ENCODE assay signal across 8 cellular contexts in the genomic region with DNA sequence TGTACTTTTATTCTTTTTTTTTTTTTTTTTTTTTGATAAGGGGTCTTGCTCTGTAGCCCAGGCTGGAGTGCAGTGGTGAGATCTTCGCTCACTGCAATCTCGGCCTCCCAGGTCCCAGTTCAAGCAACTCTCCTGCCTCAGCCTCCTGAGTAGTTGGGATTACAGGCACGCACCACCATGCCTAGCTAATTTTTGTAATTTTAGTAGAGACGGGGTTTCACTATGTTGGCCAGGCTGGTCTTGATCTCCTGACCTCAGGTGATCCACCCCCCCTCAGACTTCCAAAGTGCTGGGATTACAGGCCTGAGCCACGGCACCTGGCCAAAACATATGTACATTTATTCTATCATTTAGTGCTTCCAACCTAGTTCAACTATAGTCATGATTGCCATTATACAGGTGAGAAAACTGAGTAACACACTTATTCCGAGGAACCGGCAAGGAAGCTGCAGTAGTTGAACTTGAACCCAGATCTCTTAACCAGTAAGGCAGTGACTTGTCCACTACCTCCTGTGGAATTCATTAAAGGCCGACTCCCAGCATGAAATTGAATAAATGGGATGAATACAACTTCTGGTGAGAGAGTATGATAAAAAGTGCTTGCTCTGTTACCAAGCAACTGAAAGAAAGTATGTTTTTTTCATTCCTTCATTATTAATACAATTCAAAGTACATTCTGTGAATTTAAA. TPM values are rescaled to one million over a fixed set of nuclear protein-coding genes. Genes with fewer than 3 reads are reported as not detected.
A peak's percentile ranks its signal among the peaks of the same experiment; 100 is the strongest.
DNase-seq lines count a peak whose midpoint lies in the region; ATAC-seq and TF ChIP-seq lines count a peak whose summit lies in the region.

No MANE protein-coding gene starts in this region.

- H3F3A ChIP-seq in Loucy (ENCODE audit: low read depth) (peaks cover 9% of the 10 kb centered on the region; the same call in 1 of the 2 replicates), neural cell (ENCODE audit: insufficient read depth, low read length, poor library complexity, severe bottlenecking) (peaks cover 2% of the 10 kb centered on the region)

- TF ChIP-seq RAD21 in neural cell (conservative IDR thresholded peaks at IDR 0.05), result no peak

- H3K9me3 Mint-ChIP-seq in dendritic cell treated with granulocyte-macrophage colony-stimulating factor and Interleukin-4, amounts not matched to agents 40 ng/mL and 50 ng/mL, for 4 days, result no peaks in the 10 kb centered on the region

- H3K79me2 ChIP-seq in Loucy (ENCODE audit: insufficient read depth, low read length), result peaks cover 37% of the 10 kb centered on the region
- H3K79me2 ChIP-seq in neural cell (replicated peaks; ENCODE audit: insufficient read depth, low read length), result peaks cover 33% of the 10 kb centered on the region

- H4K20me1 ChIP-seq in Loucy (ENCODE audit: insufficient read depth, low read length, poor library complexity, severe bottlenecking) (peaks cover 20% of the 10 kb centered on the region), neural cell (ENCODE audit: insufficient read depth) (no peaks in the 10 kb centered on the region)

- TF ChIP-seq EP300 in neural cell (conservative IDR thresholded peaks at IDR 0.05; ENCODE audit: poor library complexity, severe bottlenecking), result no peak

- peak overlapping the region; percentile 47; the same call in 1 of the 2 replicates for H2AFZ ChIP-seq in Loucy (ENCODE audit: low read length)
- H2AFZ ChIP-seq in neural cell (ENCODE audit: low read depth, low read length), result no peak overlapping the region

- H3K4me3 ChIP-seq in BE2C (ENCODE audit: low read depth, low read length), result peak overlapping the region; percentile 64
- H3K4me3 ChIP-seq in Loucy (ENCODE audit: low read length, poor library complexity, severe bottlenecking), result peak overlapping the region; percentile 80
- peak overlapping the region; percentile 64 for H3K4me3 ChIP-seq in neural cell (ENCODE audit: low read length)

- peak overlapping the region; percentile 74 for H3K4me3 Mint-ChIP-seq in dendritic cell treated with granulocyte-macrophage colony-stimulating factor and Interleukin-4, amounts not matched to agents 40 ng/mL and 50 ng/mL, for 4 days

- TF ChIP-seq CTCF in BE2C (IDR thresholded peaks at IDR 0.05; ENCODE audit: low read depth, low read length), result no peak
- no peak for TF ChIP-seq CTCF in Loucy (conservative IDR thresholded peaks at IDR 0.05; ENCODE audit: low read length)
- no peak for TF ChIP-seq CTCF in neural cell (IDR thresholded peaks at IDR 0.05; ENCODE audit: poor library complexity, severe bottlenecking)

- H3K4me1 ChIP-seq in BE2C, result no peaks in the 10 kb centered on the region; the same call in 1 of the 2 replicates
- H3K4me1 ChIP-seq in Loucy (ENCODE audit: insufficient read depth, low read length, poor library complexity, severe bottlenecking), result peaks cover 29% of the 10 kb centered on the region

- peaks cover 6% of the 10 kb centered on the region for H3K4me1 Mint-ChIP-seq in dendritic cell treated with granulocyte-macrophage colony-stimulating factor and Interleukin-4, amounts not matched to agents 40 ng/mL and 50 ng/mL, for 4 days (ENCODE audit: low read depth)

- H3K9me2 ChIP-seq in Loucy (replicated peaks; ENCODE audit: low read depth, low read length) (no peaks in the 10 kb centered on the region), neural cell (ENCODE audit: insufficient read depth, low read length) (no peaks in the 10 kb centered on the region)

- H3K9me3 ChIP-seq in BE2C (peaks cover 6% of the 10 kb centered on the region), Loucy (ENCODE audit: insufficient read depth, low read depth, low read length) (no peaks in the 10 kb centered on the region), neural cell (ENCODE audit: low read length) (no peaks in the 10 kb centered on the region)

- H3K36me3 Mint-ChIP-seq in dendritic cell treated with granulocyte-macrophage colony-stimulating factor and Interleukin-4, amounts not matched to agents 40 ng/mL and 50 ng/mL, for 4 days (ENCODE audit: low read depth), result peaks cover 17% of the 10 kb centered on the region

- H3K36me3 ChIP-seq in BE2C, result no peaks in the 10 kb centered on the region; the same call in 1 of the 2 replicates
- H3K36me3 ChIP-seq in Loucy (ENCODE audit: insufficient read depth, low read length), result no peaks in the 10 kb centered on the region
- H3K36me3 ChIP-seq in neural cell (ENCODE audit: insufficient read depth, low read length), result no peaks in the 10 kb centered on the region

- DNase-seq in BE2C (no peak), SW480 (ENCODE audit: low spot score) (no peak), DMS 273 (lab: John Stamatoyannopoulos, UW; ENCODE audit: unreplicated experiment) (no peak), NCI-H1436 (lab: John Stamatoyannopoulos, UW) (no peak)

- H3K9ac ChIP-seq in Loucy (ENCODE audit: low read depth, low read length, poor library complexity, severe bottlenecking) (peak overlapping the region; percentile 79), neural cell (ENCODE audit: low read length) (peak overlapping the region; percentile 74)

- peak overlapping the region; percentile 91 for H3K27ac ChIP-seq in neural cell (ENCODE audit: low read length)

- no peak for ATAC-seq in GM18519 (IDR thresholded peaks at IDR 0.05; ENCODE audit: low FRiP score, unreplicated experiment)

- H3K27me3 ChIP-seq in BE2C (no peaks in the 10 kb centered on the region), Loucy (ENCODE audit: insufficient read depth, low read length, poor library complexity, severe bottlenecking) (no peaks in the 10 kb centered on the region), neural cell (ENCODE audit: insufficient read depth, low read depth, low read length) (no peaks in the 10 kb centered on the region)

- H3K27ac Mint-ChIP-seq in dendritic cell treated with granulocyte-macrophage colony-stimulating factor and Interleukin-4, amounts not matched to agents 40 ng/mL and 50 ng/mL, for 4 days, result peak overlapping the region; percentile 84

- intact Hi-C loops in dendritic cell treated with granulocyte-macrophage colony-stimulating factor and Interleukin-4, amounts not matched to agents 40 ng/mL and 50 ng/mL, for 4 days (cut with micrococcal nuclease), result loop anchor here (1.0 to 10.0 kb wide), 4 partner anchors 53 to 250 kb away; no protein-coding TSS in a partner anchor

- H3K4me2 ChIP-seq in Loucy (ENCODE audit: low read depth, low read length, poor library complexity, severe bottlenecking), result peak overlapping the region; percentile 78
- H3K4me2 ChIP-seq in neural cell (ENCODE audit: low read length), result no peak overlapping the region

- no peaks in the 10 kb centered on the region for H3K27me3 Mint-ChIP-seq in dendritic cell treated with granulocyte-macrophage colony-stimulating factor and Interleukin-4, amounts not matched to agents 40 ng/mL and 50 ng/mL, for 4 days

TF ChIP-seq in neural cell, 6 proteins besides CTCF, POLR2A, EP300 and RAD21:
- no peak for TF ChIP-seq MXI1 (conservative IDR thresholded peaks at IDR 0.05; ENCODE audit: poor library complexity, severe bottlenecking)
- no peak for TF ChIP-seq SMC3 (conservative IDR thresholded peaks at IDR 0.05; ENCODE audit: poor library complexity)
- no peak for TF ChIP-seq POLR2AphosphoS5 (IDR thresholded peaks at IDR 0.05)
- TF ChIP-seq EZH2 (IDR thresholded peaks at IDR 0.05; ENCODE audit: borderline replicate concordance, insufficient read depth, low read length, poor library complexity, severe bottlenecking), result no peak
- TF ChIP-seq, protein P1, sequence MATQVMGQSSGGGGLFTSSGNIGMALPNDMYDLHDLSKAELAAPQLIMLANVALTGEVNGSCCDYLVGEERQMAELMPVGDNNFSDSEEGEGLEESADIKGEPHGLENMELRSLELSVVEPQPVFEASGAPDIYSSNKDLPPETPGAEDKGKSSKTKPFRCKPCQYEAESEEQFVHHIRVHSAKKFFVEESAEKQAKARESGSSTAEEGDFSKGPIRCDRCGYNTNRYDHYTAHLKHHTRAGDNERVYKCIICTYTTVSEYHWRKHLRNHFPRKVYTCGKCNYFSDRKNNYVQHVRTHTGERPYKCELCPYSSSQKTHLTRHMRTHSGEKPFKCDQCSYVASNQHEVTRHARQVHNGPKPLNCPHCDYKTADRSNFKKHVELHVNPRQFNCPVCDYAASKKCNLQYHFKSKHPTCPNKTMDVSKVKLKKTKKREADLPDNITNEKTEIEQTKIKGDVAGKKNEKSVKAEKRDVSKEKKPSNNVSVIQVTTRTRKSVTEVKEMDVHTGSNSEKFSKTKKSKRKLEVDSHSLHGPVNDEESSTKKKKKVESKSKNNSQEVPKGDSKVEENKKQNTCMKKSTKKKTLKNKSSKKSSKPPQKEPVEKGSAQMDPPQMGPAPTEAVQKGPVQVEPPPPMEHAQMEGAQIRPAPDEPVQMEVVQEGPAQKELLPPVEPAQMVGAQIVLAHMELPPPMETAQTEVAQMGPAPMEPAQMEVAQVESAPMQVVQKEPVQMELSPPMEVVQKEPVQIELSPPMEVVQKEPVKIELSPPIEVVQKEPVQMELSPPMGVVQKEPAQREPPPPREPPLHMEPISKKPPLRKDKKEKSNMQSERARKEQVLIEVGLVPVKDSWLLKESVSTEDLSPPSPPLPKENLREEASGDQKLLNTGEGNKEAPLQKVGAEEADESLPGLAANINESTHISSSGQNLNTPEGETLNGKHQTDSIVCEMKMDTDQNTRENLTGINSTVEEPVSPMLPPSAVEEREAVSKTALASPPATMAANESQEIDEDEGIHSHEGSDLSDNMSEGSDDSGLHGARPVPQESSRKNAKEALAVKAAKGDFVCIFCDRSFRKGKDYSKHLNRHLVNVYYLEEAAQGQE (IDR thresholded peaks at IDR 0.05; ENCODE audit: borderline replicate concordance), result no peak
- TF ChIP-seq TAF1 (IDR thresholded peaks at IDR 0.05; ENCODE audit: low read depth), result no peak
TF ChIP-seq in neural cell: peak in this region for 0.

RNA-seq across cellular contexts. Expression of a gene that starts 0.8 kb away (rescaled TPM):
- polyA plus RNA-seq in BE2C (2012; ENCODE audit: insufficient read depth, insufficient read length, low read depth), result 35.2 TPM
- 34.8 and 36.0 TPM in 2 replicates for polyA plus RNA-seq in neural cell
- 210 and 299 TPM in 2 replicates for polyA minus RNA-seq in neural cell
